Comparison of ENCODE assay signal across 14 cellular contexts in the genomic region with DNA sequence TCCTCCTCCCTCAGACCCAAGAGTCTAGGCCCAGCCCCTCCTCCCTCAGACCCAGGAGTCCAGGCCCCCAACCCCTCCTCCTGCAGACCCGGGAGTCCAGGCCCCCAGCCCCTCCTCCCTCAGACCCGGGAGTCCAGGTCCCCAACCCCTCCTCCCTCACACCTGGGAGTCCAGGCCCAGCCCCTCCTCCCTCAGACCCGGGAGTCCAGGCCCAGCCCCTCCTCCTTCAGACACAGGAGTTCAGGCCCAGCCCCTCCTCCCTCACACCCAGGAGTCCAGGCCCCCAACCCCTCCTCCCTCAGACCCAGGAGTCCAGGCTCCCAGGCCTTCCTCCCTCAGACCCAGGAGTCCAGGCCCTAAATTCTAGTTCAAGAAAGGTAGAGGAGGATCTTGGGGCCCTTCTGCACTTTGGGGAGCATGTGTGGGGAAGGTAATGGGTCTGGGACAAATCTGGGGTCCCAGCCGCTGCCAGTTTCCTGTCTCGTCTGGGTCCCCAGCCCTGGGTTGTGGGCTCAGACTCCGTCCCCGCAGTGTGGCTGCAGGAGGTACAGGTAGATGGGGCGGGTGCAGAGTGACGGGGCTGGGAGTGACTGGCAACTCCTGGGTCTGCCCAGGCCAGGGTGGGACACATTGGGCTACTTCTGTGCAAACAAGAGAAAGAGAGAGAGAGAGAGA. TPM values are rescaled to one million over a fixed set of nuclear protein-coding genes. Genes with fewer than 3 reads are reported as not detected.
DNase-seq lines count a peak whose midpoint lies in the region; ATAC-seq, FAIRE-seq and TF ChIP-seq lines count a peak whose summit lies in the region.
"Had no signal": no experiment of that assay in that cellular context is flagged by ENCODE, and none has a peak within 500 bp of the region (broad histone marks: within the 10 kb centered on the region; RNA-seq: fewer than 3 reads in every experiment).

No MANE protein-coding gene starts in this region.

- TF ChIP-seq CTCF in 22Rv1 (IDR thresholded peaks at IDR 0.05): no peak
- TF ChIP-seq CTCF in HFFc6 (IDR thresholded peaks at IDR 0.05): no peak
- TF ChIP-seq CTCF in K562 (IDR thresholded peaks at IDR 0.05 in 2 of 3, conservative IDR thresholded peaks at IDR 0.05 in 1 of 3; ENCODE audit: insufficient read depth in 2 of 3, low read depth in 1 of 3, low read length in 3 of 3): no peak
- no peak for TF ChIP-seq CTCF in mucosa of descending colon (IDR thresholded peaks at IDR 0.05)

- CTCF ChIA-PET in K562 (lab: Yijun Ruan, JAX; ENCODE audit: low intra/inter-chr PET ratio): no interaction called here

- H3K9me3 Mint-ChIP-seq in HFFc6: no peaks in the 10 kb centered on the region
- H3K9me3 Mint-ChIP-seq: central memory CD8-positive, alpha-beta T cell had no signal

- peaks cover 28% of the 10 kb centered on the region for H3K4me1 Mint-ChIP-seq in HFFc6 (ENCODE audit: low read depth)

- H3K36me3 Mint-ChIP-seq in HFFc6 (ENCODE audit: low read depth): no peaks in the 10 kb centered on the region

- no peaks in the 10 kb centered on the region for H3K9me1 ChIP-seq in K562 (ENCODE audit: control insufficient read depth, insufficient read depth, low read length)

- DNase-seq in HFFc6 (no peak), K562 (ENCODE audit: extremely low read depth in 1 of 4, low spot score in 3 of 4) (no peak), mucosa of descending colon (no peak), cerebellar cortex (ENCODE audit: low spot score) (no peak), NCI-H748 treated with DMSO at 0.1 percent for 48 hours (lab: John Stamatoyannopoulos, UW) (no peak)
- no peak for DNase-seq in stimulated activated CD4-positive, alpha-beta T cell treated with anti-CD3 and anti-CD28 coated beads, Interleukin-1b, Interleukin-23, amount 100 ng/mL, for 48 hours
- DNase-seq: posterior cingulate gyrus, SHP77 had no signal

- no peak for TF ChIP-seq EP300 in K562 (IDR thresholded peaks at IDR 0.05; ENCODE audit: low read length)

- ATAC-seq in K562: no peak
- ATAC-seq in mucosa of descending colon: peak; percentile 17
- ATAC-seq in GM21723 (IDR thresholded peaks at IDR 0.05; ENCODE audit: unreplicated experiment): no peak

- 0 out of 2 replicates have a peak overlapping the region, but pooled peaks have one; percentile 20 for H3K27ac ChIP-seq in 22Rv1
- H3K27ac ChIP-seq in K562 (ENCODE audit: extremely low read depth, low read depth, low read length): no peak overlapping the region

- H3K27me3 ChIP-seq in K562 (ENCODE audit: control insufficient read depth in 2 of 2, insufficient read depth in 2 of 2, low read length in 2 of 2): peaks cover 11% of the 10 kb centered on the region in 2 experiments; a peak in 4 of 5 replicates

- peak overlapping the region; percentile 62 for H3K4me3 Mint-ChIP-seq in HFFc6
- H3K4me3 Mint-ChIP-seq: central memory CD8-positive, alpha-beta T cell had no signal

- TF ChIP-seq RAD21 in K562 (CRISPR knock-in tag; conservative IDR thresholded peaks at IDR 0.05 in 1 of 2, IDR thresholded peaks at IDR 0.05 in 1 of 2): no peak

- H3K9ac ChIP-seq in K562 (ENCODE audit: insufficient read depth in 1 of 2, low read depth in 2 of 2, low read length in 2 of 2): peak overlapping the region in 1 of 2 experiments; percentile 83; a peak in 2 of 4 replicates

- POLR2A ChIA-PET in K562 (lab: Yijun Ruan, JAX): interaction anchor here (0.7 to 1.0 kb wide), 2 partner anchors 10 to 21 kb away, joined by 3 to 5 read pairs; partner anchors contain the start of gene TMEM238

- H2AFZ ChIP-seq in K562 (ENCODE audit: low read depth, low read length): no peak overlapping the region

- 0 out of 2 replicates have a peak, but pooled peaks cover 3% of the 10 kb centered on the region for H4K20me1 ChIP-seq in K562 (replicated peaks; ENCODE audit: control insufficient read depth, insufficient read depth, low read length)

- H3K4me3 ChIP-seq in K562 (no peak overlapping the region), mucosa of descending colon (no peak overlapping the region)

- 68% methylated on average over 6 of the region's 9 CpGs for WGBS in K562 (ENCODE audit: insufficient coverage, low coverage, missing lambda C conversion rate)

- intact Hi-C loops in K562 (cut with micrococcal nuclease): no loop called here
- intact Hi-C loops in mucosa of descending colon (cut with DNase I, micrococcal nuclease): no loop called here

- H3K4me1 ChIP-seq in K562 (replicated peaks in 1 of 2; ENCODE audit: control insufficient read depth in 2 of 2, insufficient read depth in 2 of 2, low read length in 2 of 2): peaks cover 10 to 77% of the 10 kb centered on the region in 2 experiments; a peak in 4 of 5 replicates
- H3K4me1 ChIP-seq in mucosa of descending colon (ENCODE audit: low read depth): peaks cover 8% of the 10 kb centered on the region

- H3K27ac Mint-ChIP-seq in HFFc6: peak overlapping the region; percentile 90

- H3K9me3 ChIP-seq in K562 (replicated peaks; ENCODE audit: control insufficient read depth, insufficient read depth, low read depth, low read length) (no peaks in the 10 kb centered on the region), mucosa of descending colon (no peaks in the 10 kb centered on the region)

- in situ Hi-C loops in K562 (cut with MboI): no loop called here

- no peaks in the 10 kb centered on the region for H3K27me3 Mint-ChIP-seq in HFFc6 (ENCODE audit: insufficient read depth)

- H3K79me2 ChIP-seq in K562 (ENCODE audit: control insufficient read depth, insufficient read depth, low read length): no peaks in the 10 kb centered on the region

- no TSS peak for BruUV-seq in K562 (replicated peaks; lab: Mats Ljungman, UMichigan)

- no peak for TF ChIP-seq POLR2A in K562 (conservative IDR thresholded peaks at IDR 0.05)

- no peak for FAIRE-seq in K562 (lab: Jason Lieb, UNC)
- FAIRE-seq: frontal cortex had no signal

- H3K4me2 ChIP-seq in K562 (ENCODE audit: insufficient read depth, low read length): no peak overlapping the region

- H3K36me3 ChIP-seq in K562 (ENCODE audit: control insufficient read depth, insufficient read depth, low read length): no peaks in the 10 kb centered on the region
- no peaks in the 10 kb centered on the region for H3K36me3 ChIP-seq in mucosa of descending colon (ENCODE audit: low read depth)

RNA-seq across cellular contexts. Expression of gene TMEM190, which starts 3.2 kb away (rescaled TPM):
- 1 to 10 TPM in 1 of 6 experiments, under 1 TPM in 2, not detected in 3; 0.33 to 1.1 (median 0.61) TPM for total RNA-seq in HFFc6 (2021; fragmentation: NEBNext Ultra II Directional; extraction: Animal tissue kit (Norgen Biotek cat#: 25700))
- not detected in 2 replicates for total RNA-seq in K562 (2011; cell fraction: chromatin; rRNA removed; ENCODE audit: low replicate concordance)
- total RNA-seq in K562 (2011; cell fraction: nucleolus; rRNA removed): not detected in 2 replicates
- total RNA-seq in K562 (2011; cell fraction: nucleoplasm; rRNA removed): not detected in 2 replicates
- not detected in 2 replicates for total RNA-seq in K562 (2014; rRNA removed)
- total RNA-seq in K562 (2014; rRNA removed; fragmentation: Illumina TruSeq; extraction: Trizol): not detected in 2 replicates
- not detected in 2 replicates for total RNA-seq in K562 (2015; rRNA removed; fragmentation: Illumina TruSeq; extraction: Trizol)
- total RNA-seq in K562 (2021): not detected in 2 replicates
- polyA plus RNA-seq in K562 (2011; rRNA removed): not detected in 2 replicates
- polyA plus RNA-seq in K562 (2011; cell fraction: cytosol; rRNA removed): not detected in 2 replicates
- 0.37 TPM in 1 of 2 replicates, not detected in the other for polyA plus RNA-seq in K562 (2011; cell fraction: nucleus; rRNA removed)
- polyA plus RNA-seq in K562 (2012): not detected in 2 replicates
- polyA plus RNA-seq in K562 (2014; fragmentation: Illumina TruSeq; extraction: Trizol): not detected in 2 replicates
- not detected for polyA plus RNA-seq in K562 (2014; fragmentation: Nextera tagmentation; extraction: Ambion mirVana)
- polyA plus RNA-seq in K562 (2014; rRNA removed): not detected in 2 replicates
- not detected in 2 replicates for polyA minus RNA-seq in K562 (2011; rRNA and poly(A)+ RNA removed)
- polyA minus RNA-seq in K562 (2011; cell fraction: cytosol; rRNA and poly(A)+ RNA removed): not detected in 2 replicates
- not detected in 2 replicates for polyA minus RNA-seq in K562 (2011; cell fraction: nucleus; rRNA and poly(A)+ RNA removed)
- total RNA-seq in mucosa of descending colon: not detected
- total RNA-seq: frontal cortex, HT-29 had no signal

RNA-seq across cellular contexts. Expression of gene IL11, which starts 3.2 kb away (rescaled TPM):
- 10 to 100 TPM; 22.2 to 43.4 (median 36.1) TPM for total RNA-seq in HFFc6 (2021; fragmentation: NEBNext Ultra II Directional; extraction: Animal tissue kit (Norgen Biotek cat#: 25700))
- 0.28 and 0.97 TPM in 2 replicates for total RNA-seq in K562 (2011; cell fraction: chromatin; rRNA removed; ENCODE audit: low replicate concordance)
- total RNA-seq in K562 (2011; cell fraction: nucleolus; rRNA removed): 1.0 TPM in 1 of 2 replicates, not detected in the other
- 0.53 and 0.81 TPM in 2 replicates for total RNA-seq in K562 (2011; cell fraction: nucleoplasm; rRNA removed)
- total RNA-seq in K562 (2014; rRNA removed): not detected in 2 replicates
- not detected in 2 replicates for total RNA-seq in K562 (2014; rRNA removed; fragmentation: Illumina TruSeq; extraction: Trizol)
- not detected in 2 replicates for total RNA-seq in K562 (2015; rRNA removed; fragmentation: Illumina TruSeq; extraction: Trizol)
- not detected in 2 replicates for total RNA-seq in K562 (2021)
- 0.19 and 0.42 TPM in 2 replicates for polyA plus RNA-seq in K562 (2011; rRNA removed)
- 0.12 and 1.5 TPM in 2 replicates for polyA plus RNA-seq in K562 (2011; cell fraction: cytosol; rRNA removed)
- 1.2 and 3.6 TPM in 2 replicates for polyA plus RNA-seq in K562 (2011; cell fraction: nucleus; rRNA removed)
- 0.10 and 0.19 TPM in 2 replicates for polyA plus RNA-seq in K562 (2012)
- 0.06 TPM in 1 of 2 replicates, not detected in the other for polyA plus RNA-seq in K562 (2014; fragmentation: Illumina TruSeq; extraction: Trizol)
- polyA plus RNA-seq in K562 (2014; fragmentation: Nextera tagmentation; extraction: Ambion mirVana): not detected
- 0.04 TPM in 1 of 2 replicates, not detected in the other for polyA plus RNA-seq in K562 (2014; rRNA removed)
- 0.11 TPM in 1 of 2 replicates, not detected in the other for polyA minus RNA-seq in K562 (2011; rRNA and poly(A)+ RNA removed)
- 0.86 TPM in 1 of 2 replicates, not detected in the other for polyA minus RNA-seq in K562 (2011; cell fraction: cytosol; rRNA and poly(A)+ RNA removed)
- polyA minus RNA-seq in K562 (2011; cell fraction: nucleus; rRNA and poly(A)+ RNA removed): 0.40 TPM in 1 of 2 replicates, not detected in the other
- under 1 TPM; 0.24 to 0.32 (median 0.29) TPM for total RNA-seq in mucosa of descending colon

RNA-seq across cellular contexts. Expression of gene GARIN5B, which starts 10.4 kb away (rescaled TPM):
- under 1 TPM in 1 of 6 experiments, not detected in 5; 0.05 TPM for total RNA-seq in HFFc6 (2021; fragmentation: NEBNext Ultra II Directional; extraction: Animal tissue kit (Norgen Biotek cat#: 25700))
- not detected in 2 replicates for total RNA-seq in K562 (2011; cell fraction: chromatin; rRNA removed; ENCODE audit: low replicate concordance)
- not detected in 2 replicates for total RNA-seq in K562 (2011; cell fraction: nucleolus; rRNA removed)
- total RNA-seq in K562 (2011; cell fraction: nucleoplasm; rRNA removed): not detected in 2 replicates
- not detected in 2 replicates for total RNA-seq in K562 (2014; rRNA removed)
- not detected in 2 replicates for total RNA-seq in K562 (2014; rRNA removed; fragmentation: Illumina TruSeq; extraction: Trizol)
- not detected in 2 replicates for total RNA-seq in K562 (2015; rRNA removed; fragmentation: Illumina TruSeq; extraction: Trizol)
- not detected in 2 replicates for total RNA-seq in K562 (2021)
- not detected in 2 replicates for polyA plus RNA-seq in K562 (2011; rRNA removed)
- polyA plus RNA-seq in K562 (2011; cell fraction: cytosol; rRNA removed): not detected in 2 replicates
- 0.04 TPM in 1 of 2 replicates, not detected in the other for polyA plus RNA-seq in K562 (2011; cell fraction: nucleus; rRNA removed)
- not detected in 2 replicates for polyA plus RNA-seq in K562 (2012)
- not detected in 2 replicates for polyA plus RNA-seq in K562 (2014; fragmentation: Illumina TruSeq; extraction: Trizol)
- not detected for polyA plus RNA-seq in K562 (2014; fragmentation: Nextera tagmentation; extraction: Ambion mirVana)
- polyA plus RNA-seq in K562 (2014; rRNA removed): not detected in 2 replicates
- polyA minus RNA-seq in K562 (2011; rRNA and poly(A)+ RNA removed): not detected in 2 replicates
- not detected in 2 replicates for polyA minus RNA-seq in K562 (2011; cell fraction: cytosol; rRNA and poly(A)+ RNA removed)
- not detected in 2 replicates for polyA minus RNA-seq in K562 (2011; cell fraction: nucleus; rRNA and poly(A)+ RNA removed)
- total RNA-seq in mucosa of descending colon: not detected
- total RNA-seq: frontal cortex, HT-29, temporal lobe had no signal

RNA-seq across cellular contexts. Expression of gene TMEM238, which starts 10.6 kb away (rescaled TPM):
- total RNA-seq in HFFc6 (2021; fragmentation: NEBNext Ultra II Directional; extraction: Animal tissue kit (Norgen Biotek cat#: 25700)): 1 to 10 TPM in 2 of 6 experiments, under 1 TPM in 4; 0.26 to 2.4 (median 0.64) TPM
- total RNA-seq in K562 (2011; cell fraction: chromatin; rRNA removed; ENCODE audit: low replicate concordance): not detected in 2 replicates
- total RNA-seq in K562 (2011; cell fraction: nucleolus; rRNA removed): 0.53 and 1.5 TPM in 2 replicates
- total RNA-seq in K562 (2011; cell fraction: nucleoplasm; rRNA removed): not detected in 2 replicates
- total RNA-seq in K562 (2014; rRNA removed): 3.6 and 3.7 TPM in 2 replicates
- 0.18 TPM in 1 of 2 replicates, not detected in the other for total RNA-seq in K562 (2014; rRNA removed; fragmentation: Illumina TruSeq; extraction: Trizol)
- 0.18 and 0.38 TPM in 2 replicates for total RNA-seq in K562 (2015; rRNA removed; fragmentation: Illumina TruSeq; extraction: Trizol)
- 4.3 and 5.1 TPM in 2 replicates for total RNA-seq in K562 (2021)
- 0.18 TPM in 1 of 2 replicates, not detected in the other for polyA plus RNA-seq in K562 (2011; rRNA removed)
- polyA plus RNA-seq in K562 (2011; cell fraction: cytosol; rRNA removed): 0.21 and 3.5 TPM in 2 replicates
- 0.67 TPM in 1 of 2 replicates, not detected in the other for polyA plus RNA-seq in K562 (2011; cell fraction: nucleus; rRNA removed)
- polyA plus RNA-seq in K562 (2012): 1.4 and 1.7 TPM in 2 replicates
- not detected in 2 replicates for polyA plus RNA-seq in K562 (2014; fragmentation: Illumina TruSeq; extraction: Trizol)
- polyA plus RNA-seq in K562 (2014; fragmentation: Nextera tagmentation; extraction: Ambion mirVana): not detected
- polyA plus RNA-seq in K562 (2014; rRNA removed): 1.3 and 2.1 TPM in 2 replicates
- not detected in 2 replicates for polyA minus RNA-seq in K562 (2011; rRNA and poly(A)+ RNA removed)
- polyA minus RNA-seq in K562 (2011; cell fraction: cytosol; rRNA and poly(A)+ RNA removed): not detected in 2 replicates
- 0.40 and 0.89 TPM in 2 replicates for polyA minus RNA-seq in K562 (2011; cell fraction: nucleus; rRNA and poly(A)+ RNA removed)
- total RNA-seq in mucosa of descending colon: 10 to 100 TPM; 31.4 to 84.2 (median 68.0) TPM
- total RNA-seq: temporal lobe had no signal

RNA-seq across cellular contexts. Expression of gene RPL28, which starts 12.3 kb away (rescaled TPM):
- 1,000 to 10,000 TPM; 2,082 to 2,537 (median 2,362) TPM for total RNA-seq in HFFc6 (2021; fragmentation: NEBNext Ultra II Directional; extraction: Animal tissue kit (Norgen Biotek cat#: 25700))
- total RNA-seq in K562 (2011; cell fraction: chromatin; rRNA removed; ENCODE audit: low replicate concordance): 78.5 and 202 TPM in 2 replicates
- 202 and 211 TPM in 2 replicates for total RNA-seq in K562 (2011; cell fraction: nucleolus; rRNA removed)
- 221 and 509 TPM in 2 replicates for total RNA-seq in K562 (2011; cell fraction: nucleoplasm; rRNA removed)
- total RNA-seq in K562 (2014; rRNA removed) (888 and 1,279 TPM in 2 replicates), K562 (2014; rRNA removed; fragmentation: Illumina TruSeq; extraction: Trizol) (387 and 446 TPM in 2 replicates), K562 (2015; rRNA removed; fragmentation: Illumina TruSeq; extraction: Trizol) (1,141 and 1,299 TPM in 2 replicates), K562 (2021) (2,979 and 3,106 TPM in 2 replicates), mucosa of descending colon (1,000 to 10,000 TPM in 2 of 3 donors, 100 to 1,000 TPM in 1; 942 to 1,365 (median 1,241) TPM)
- polyA plus RNA-seq in K562 (2011; rRNA removed) (124 and 523 TPM in 2 replicates), K562 (2014; fragmentation: Illumina TruSeq; extraction: Trizol) (1,998 and 2,071 TPM in 2 replicates), K562 (2014; fragmentation: Nextera tagmentation; extraction: Ambion mirVana) (100 to 1,000 TPM; 257 to 287 TPM), K562 (2014; rRNA removed) (622 and 687 TPM in 2 replicates)
- polyA plus RNA-seq in K562 (2011; cell fraction: cytosol; rRNA removed): 1,570 and 2,080 TPM in 2 replicates
- 332 and 368 TPM in 2 replicates for polyA plus RNA-seq in K562 (2011; cell fraction: nucleus; rRNA removed)
- 3,306 and 3,436 TPM in 2 replicates for polyA plus RNA-seq in K562 (2012)
- 188 and 199 TPM in 2 replicates for polyA minus RNA-seq in K562 (2011; rRNA and poly(A)+ RNA removed)
- polyA minus RNA-seq in K562 (2011; cell fraction: cytosol; rRNA and poly(A)+ RNA removed): 1,426 and 2,754 TPM in 2 replicates
- 135 and 241 TPM in 2 replicates for polyA minus RNA-seq in K562 (2011; cell fraction: nucleus; rRNA and poly(A)+ RNA removed)

Comparison
In these comparisons a context has a peak if more than half of its experiments do, and no peak if none do; other contexts are left out.
1. RNA of gene IL11, which starts 3.2 kb away (total RNA-seq): 22.2 to 43.4 TPM in HFFc6; 0.24 to 0.32 TPM in mucosa of descending colon and 0.28 to 1.0 TPM in K562; every median in the first group is over 10 times any median in the second.